In genomic region chr16:16205864-16206263, GRCh38 we compare ENCODE assay signal across 1 cellular context.
TF ChIP-seq lines count a peak whose summit lies in the region.

No MANE protein-coding gene starts in this region.

TF ChIP-seq in HepG2, 621 proteins besides CTCF, POLR2A, EP300 and RAD21:
- peak; percentile 75; the same call in 1 of the 2 replicates for TF ChIP-seq CHD4 (IDR thresholded peaks at IDR 0.05; ENCODE audit: borderline replicate concordance, low read length)
- TF ChIP-seq, protein P1, sequence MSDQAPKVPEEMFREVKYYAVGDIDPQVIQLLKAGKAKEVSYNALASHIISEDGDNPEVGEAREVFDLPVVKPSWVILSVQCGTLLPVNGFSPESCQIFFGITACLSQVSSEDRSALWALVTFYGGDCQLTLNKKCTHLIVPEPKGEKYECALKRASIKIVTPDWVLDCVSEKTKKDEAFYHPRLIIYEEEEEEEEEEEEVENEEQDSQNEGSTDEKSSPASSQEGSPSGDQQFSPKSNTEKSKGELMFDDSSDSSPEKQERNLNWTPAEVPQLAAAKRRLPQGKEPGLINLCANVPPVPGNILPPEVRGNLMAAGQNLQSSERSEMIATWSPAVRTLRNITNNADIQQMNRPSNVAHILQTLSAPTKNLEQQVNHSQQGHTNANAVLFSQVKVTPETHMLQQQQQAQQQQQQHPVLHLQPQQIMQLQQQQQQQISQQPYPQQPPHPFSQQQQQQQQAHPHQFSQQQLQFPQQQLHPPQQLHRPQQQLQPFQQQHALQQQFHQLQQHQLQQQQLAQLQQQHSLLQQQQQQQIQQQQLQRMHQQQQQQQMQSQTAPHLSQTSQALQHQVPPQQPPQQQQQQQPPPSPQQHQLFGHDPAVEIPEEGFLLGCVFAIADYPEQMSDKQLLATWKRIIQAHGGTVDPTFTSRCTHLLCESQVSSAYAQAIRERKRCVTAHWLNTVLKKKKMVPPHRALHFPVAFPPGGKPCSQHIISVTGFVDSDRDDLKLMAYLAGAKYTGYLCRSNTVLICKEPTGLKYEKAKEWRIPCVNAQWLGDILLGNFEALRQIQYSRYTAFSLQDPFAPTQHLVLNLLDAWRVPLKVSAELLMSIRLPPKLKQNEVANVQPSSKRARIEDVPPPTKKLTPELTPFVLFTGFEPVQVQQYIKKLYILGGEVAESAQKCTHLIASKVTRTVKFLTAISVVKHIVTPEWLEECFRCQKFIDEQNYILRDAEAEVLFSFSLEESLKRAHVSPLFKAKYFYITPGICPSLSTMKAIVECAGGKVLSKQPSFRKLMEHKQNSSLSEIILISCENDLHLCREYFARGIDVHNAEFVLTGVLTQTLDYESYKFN (CRISPR knock-in tag; conservative IDR thresholded peaks at IDR 0.05), result 0 out of 2 replicates have a peak, but pooled peaks have one; percentile 3
- TF ChIP-seq ADNP (CRISPR knock-in tag; IDR thresholded peaks at IDR 0.05), result peak; percentile 18; the same call in 1 of the 2 replicates
- peak; percentile 51; the same call in 1 of the 2 replicates for TF ChIP-seq ZMYM3 (CRISPR knock-in tag; IDR thresholded peaks at IDR 0.05)
- TF ChIP-seq ZNF629 (CRISPR knock-in tag; conservative IDR thresholded peaks at IDR 0.05), result peak; percentile 88
